In genomic region chr18:22860807-22861206, GRCh38 we compare ENCODE assay signal across 33 cellular contexts.
"Had no signal": no experiment of that assay in that cellular context is flagged by ENCODE, and none has a peak within 500 bp of the region (broad histone marks: within the 10 kb centered on the region; RNA-seq: fewer than 3 reads in every experiment).

No MANE protein-coding gene starts in this region.

- H3K4me1 ChIP-seq: adrenal gland, ascending aorta, breast epithelium had no signal

- FAIRE-seq: astrocyte, bronchial epithelial cell had no signal

- H3K4me3 ChIP-seq: adrenal gland, ascending aorta, body of pancreas, breast epithelium, cardiac muscle cell had no signal

- H3K9me3 ChIP-seq: adrenal gland, ascending aorta, body of pancreas, breast epithelium had no signal

- H3K36me3 ChIP-seq: adrenal gland, ascending aorta, brain microvascular endothelial cell, breast epithelium, cardiac muscle cell had no signal

- ATAC-seq: activated naive CD4-positive, alpha-beta T cell treated with anti-CD3 and anti-CD28 coated beads, Interleukin-2, amount 50 U/mL, for 72 hours; activated naive CD8-positive, alpha-beta T cell treated with anti-CD3 and anti-CD28 coated beads, Interleukin-2, amount 50 U/mL, for 24 hours; activated T-cell treated with anti-CD3 and anti-CD28 coated beads, Interleukin-2, amount 50 U/mL, for 4 hours; activated T-cell treated with anti-CD3 and anti-CD28 coated beads, Interleukin-2, amount 50 U/mL, for 72 hours; activated T-helper 17 cell treated with anti-CD3 and anti-CD28 coated beads, Interleukin-2, amount 50 U/mL, for 72 hours; body of pancreas had no signal

- DNase-seq: activated effector memory CD4-positive, alpha-beta T cell treated with anti-CD3 and anti-CD28 coated beads, Interleukin-2, amount 50 U/mL, for 16 hours; activated effector memory CD4-positive, alpha-beta T cell treated with Interleukin-2 at 50 U/mL for 16 hours; activated gamma-delta T cell; activated gamma-delta T cell treated with Interleukin-2 at 50 U/mL for 16 hours; activated naive CD4-positive, alpha-beta T cell; activated naive CD4-positive, alpha-beta T cell treated with anti-CD3 and anti-CD28 coated beads for 36 hours; activated naive CD4-positive, alpha-beta T cell treated with anti-CD3 and anti-CD28 coated beads, Interleukin-2, amount 10 ng/mL, durations not matched to agents 7 days and 5 days; activated naive CD4-positive, alpha-beta T cell treated with anti-CD3 and anti-CD28 coated beads, Interleukin-2, amount 50 U/mL, for 16 hours; activated naive CD4-positive, alpha-beta T cell treated with Interleukin-2 at 50 U/mL for 16 hours; activated naive CD8-positive, alpha-beta T cell treated with anti-CD3 and anti-CD28 coated beads for 36 hours; activated naive CD8-positive, alpha-beta T cell treated with anti-CD3 and anti-CD28 coated beads, Interleukin-2, amount 10 ng/mL, durations not matched to agents 7 days and 5 days; activated naive CD8-positive, alpha-beta T cell treated with anti-CD3 and anti-CD28 coated beads, Interleukin-2, amount 50 U/mL, for 24 hours; activated T-cell treated with anti-CD3 and anti-CD28 coated beads, Interleukin-2, amount 50 U/mL, for 24 hours; activated T-cell treated with anti-CD3 and anti-CD28 coated beads, Interleukin-2, amount 50 U/mL, for 4 hours; activated T-cell treated with anti-CD3 and anti-CD28 coated beads, Interleukin-2, amount 50 U/mL, for 48 hours; activated T-cell treated with anti-CD3 and anti-CD28 coated beads, Interleukin-2, amount 50 U/mL, for 72 hours; adrenal gland; amniotic stem cell; amygdala; anterior cingulate cortex; aorta; body of pancreas; brain microvascular endothelial cell; caudate nucleus; central memory CD4-positive, alpha-beta T cell; cerebellar nuclear complex had no signal

- H3K27ac ChIP-seq: adrenal gland, ascending aorta, body of pancreas, brain microvascular endothelial cell, breast epithelium, cardiac muscle cell had no signal
